Comparison of ENCODE assay signal across 9 cellular contexts in the genomic region with DNA sequence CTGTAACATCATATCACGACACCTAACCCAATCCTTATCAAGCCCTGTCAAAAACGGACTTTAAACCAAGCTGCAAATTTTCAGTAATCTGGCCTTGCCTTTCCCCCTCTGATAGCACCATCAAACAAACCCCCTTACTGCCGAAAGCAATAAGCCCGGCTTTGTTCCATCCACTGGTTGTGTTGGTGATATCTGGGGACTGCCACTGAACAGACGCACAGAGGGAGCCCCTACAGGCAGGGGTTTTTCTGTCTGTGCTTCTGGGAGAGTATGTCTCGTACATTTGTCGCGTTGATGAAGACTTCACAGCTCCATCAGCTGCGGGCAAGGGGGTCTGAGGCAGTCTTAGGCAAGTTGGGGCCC. TPM values are rescaled to one million over a fixed set of nuclear protein-coding genes. Genes with fewer than 3 reads are reported as not detected.
DNase-seq lines count a peak whose midpoint lies in the region; ATAC-seq and TF ChIP-seq lines count a peak whose summit lies in the region.
"Had no signal": no experiment of that assay in that cellular context is flagged by ENCODE, and none has a peak within 500 bp of the region (broad histone marks: within the 10 kb centered on the region; RNA-seq: fewer than 3 reads in every experiment).

No MANE protein-coding gene starts in this region.

- H3K4me3 ChIP-seq in PC-9 (peak overlapping the region; percentile 85), esophagus (ENCODE audit: low read depth in 1 of 2, low read length in 2 of 2) (peak overlapping the region; percentile 63)

- peaks cover 38% of the 10 kb centered on the region for H3K4me1 Mint-ChIP-seq in activated CD8-positive, alpha-beta memory T cell treated with anti-CD3 and anti-CD28 coated beads, Interleukin-2, amount 10 ng/mL, durations not matched to agents 7 days and 5 days
- H3K4me1 Mint-ChIP-seq in progenitor cell of endocrine pancreas (ENCODE audit: low read depth), result peaks cover 12% of the 10 kb centered on the region

- H2AFZ ChIP-seq in PC-9, result no peak overlapping the region

- H3K4me1 ChIP-seq in PC-9 (replicated peaks; ENCODE audit: insufficient read depth) (peaks cover 81% of the 10 kb centered on the region), esophagus (ENCODE audit: control insufficient read depth in 2 of 2, insufficient read depth in 2 of 2, low read length in 1 of 2) (peaks cover 6 to 24% of the 10 kb centered on the region in 2 donors)

- no peaks in the 10 kb centered on the region for H3K9me2 ChIP-seq in PC-9 (ENCODE audit: insufficient read depth)

- WGBS in esophagus, 2 donors, result 26 to 34% methylated on average over 9 of the region's 9 CpGs

- H3K9me3 Mint-ChIP-seq in activated CD8-positive, alpha-beta memory T cell treated with anti-CD3 and anti-CD28 coated beads, Interleukin-2, amount 10 ng/mL, durations not matched to agents 7 days and 5 days (ENCODE audit: low read depth), result no peaks in the 10 kb centered on the region
- H3K9me3 Mint-ChIP-seq in progenitor cell of endocrine pancreas (ENCODE audit: low read depth), result no peaks in the 10 kb centered on the region
- H3K9me3 Mint-ChIP-seq: activated naive CD4-positive, alpha-beta T cell treated with anti-CD3 and anti-CD28 coated beads, Interleukin-2, amount 50 U/mL, for 72 hours had no signal

- CTCF ChIA-PET in activated CD8-positive, alpha-beta memory T cell treated with anti-CD3 and anti-CD28 coated beads, Interleukin-2, amount 10 ng/mL, durations not matched to agents 7 days and 5 days (lab: Charles Lee), result interaction anchor here (0.8 to 4.7 kb wide), 8 partner anchors 8 to 165 kb away, joined by 3 to 28 read pairs (median 4); no protein-coding TSS in a partner anchor
- CTCF ChIA-PET in PC-9 (lab: Charles Lee), result interaction anchor here (0.6 to 1.4 kb wide), 4 partner anchors 11 to 35 kb away, joined by 3 to 4 read pairs (median 4); no protein-coding TSS in a partner anchor

- intact Hi-C loops in PC-9 (cut with micrococcal nuclease; ENCODE audit: unreplicated experiment), result no loop called here

- H3K4me2 ChIP-seq in PC-9, result peak overlapping the region; percentile 88

- H3K27me3 ChIP-seq in PC-9 (ENCODE audit: insufficient read depth, low read depth), result no peaks in the 10 kb centered on the region
- H3K27me3 ChIP-seq in esophagus (ENCODE audit: control insufficient read depth in 1 of 2, insufficient read depth in 2 of 2, low read length in 2 of 2), result no peaks in the 10 kb centered on the region

- H3K79me2 ChIP-seq in PC-9 (ENCODE audit: low read depth), result peaks cover 50% of the 10 kb centered on the region

- H3K27me3 Mint-ChIP-seq in activated CD8-positive, alpha-beta memory T cell treated with anti-CD3 and anti-CD28 coated beads, Interleukin-2, amount 10 ng/mL, durations not matched to agents 7 days and 5 days, result peaks cover 32% of the 10 kb centered on the region
- H3K27me3 Mint-ChIP-seq in progenitor cell of endocrine pancreas, result peaks cover 81% of the 10 kb centered on the region

- TF ChIP-seq CTCF in PC-9 (conservative IDR thresholded peaks at IDR 0.05) (no peak), progenitor cell of endocrine pancreas (IDR thresholded peaks at IDR 0.05; ENCODE audit: unreplicated experiment) (no peak)

- peak; percentile 49 for DNase-seq in activated CD8-positive, alpha-beta memory T cell treated with anti-CD3 and anti-CD28 coated beads, Interleukin-2, amount 10 ng/mL, durations not matched to agents 7 days and 5 days
- no peak for DNase-seq in activated CD8-positive, alpha-beta memory T cell treated with anti-CD3 and anti-CD28 coated beads, Interleukin-2, amount 50 U/mL, for 48 hours
- DNase-seq in PC-9 (peak in 1 of 2 experiments; percentile 33), progenitor cell of endocrine pancreas (ENCODE audit: low spot score, unreplicated experiment) (no peak), mesenteric fat pad (ENCODE audit: low spot score) (no peak)
- no peak for DNase-seq in effector CD8-positive, alpha-beta T cell (lab: John Stamatoyannopoulos, UW)

- H3K36me3 Mint-ChIP-seq in activated CD8-positive, alpha-beta memory T cell treated with anti-CD3 and anti-CD28 coated beads, Interleukin-2, amount 10 ng/mL, durations not matched to agents 7 days and 5 days, result peaks cover 7% of the 10 kb centered on the region
- no peaks in the 10 kb centered on the region for H3K36me3 Mint-ChIP-seq in progenitor cell of endocrine pancreas (ENCODE audit: insufficient read depth)
- H3K36me3 Mint-ChIP-seq: activated naive CD4-positive, alpha-beta T cell treated with anti-CD3 and anti-CD28 coated beads, Interleukin-2, amount 50 U/mL, for 72 hours had no signal

- peak overlapping the region; percentile 71 for H3K4me3 Mint-ChIP-seq in activated CD8-positive, alpha-beta memory T cell treated with anti-CD3 and anti-CD28 coated beads, Interleukin-2, amount 10 ng/mL, durations not matched to agents 7 days and 5 days
- peak overlapping the region; percentile 76 for H3K4me3 Mint-ChIP-seq in progenitor cell of endocrine pancreas (ENCODE audit: low read depth)

- H3K27ac ChIP-seq in PC-9, result peak overlapping the region; percentile 97
- H3K27ac ChIP-seq in esophagus (ENCODE audit: low read depth in 2 of 2, low read length in 1 of 2), result peak overlapping the region; percentile 17 to 23

- peak; percentile 21 for ATAC-seq in activated CD8-positive, alpha-beta memory T cell treated with anti-CD3 and anti-CD28 coated beads, Interleukin-2, amount 10 ng/mL, durations not matched to agents 7 days and 5 days
- no peak for ATAC-seq in GM18858 (IDR thresholded peaks at IDR 0.05; ENCODE audit: unreplicated experiment)

- H3K9me3 ChIP-seq in PC-9 (ENCODE audit: insufficient read depth, low read depth) (no peaks in the 10 kb centered on the region), esophagus (ENCODE audit: control insufficient read depth in 2 of 2, insufficient read depth in 1 of 2, low read depth in 1 of 2, low read length in 1 of 2) (no peaks in the 10 kb centered on the region)

- peak overlapping the region; percentile 57 for H3K27ac Mint-ChIP-seq in activated CD8-positive, alpha-beta memory T cell treated with anti-CD3 and anti-CD28 coated beads, Interleukin-2, amount 10 ng/mL, durations not matched to agents 7 days and 5 days
- H3K27ac Mint-ChIP-seq in progenitor cell of endocrine pancreas, result no peak overlapping the region
- H3K27ac Mint-ChIP-seq: activated naive CD4-positive, alpha-beta T cell treated with anti-CD3 and anti-CD28 coated beads, Interleukin-2, amount 50 U/mL, for 72 hours had no signal

- no peaks in the 10 kb centered on the region for H4K20me1 ChIP-seq in PC-9 (ENCODE audit: insufficient read depth)

- H3K36me3 ChIP-seq in PC-9 (ENCODE audit: low read depth) (peaks cover 35% of the 10 kb centered on the region), esophagus (ENCODE audit: control insufficient read depth in 2 of 2, insufficient read depth in 2 of 2, low read length in 1 of 2) (peaks cover 0 to 13% of the 10 kb centered on the region in 2 donors)

- peaks cover 68% of the 10 kb centered on the region for H3F3A ChIP-seq in PC-9 (ENCODE audit: insufficient read depth, low read depth)

- POLR2A ChIA-PET in PC-9 (lab: Charles Lee; ENCODE audit: unreplicated experiment), result interaction anchor here (0.7 kb wide), 1 partner anchor 21 kb away, joined by 9 read pairs; no protein-coding TSS in a partner anchor

- BruUV-seq in PC-9 (replicated peaks; lab: Mats Ljungman, UMichigan), result TSS peak; percentile 54

RNA-seq across cellular contexts. Expression of a gene that starts 0.6 kb away (rescaled TPM):
- 1 to 10 TPM; 2.2 to 4.8 TPM for total RNA-seq in activated CD8-positive, alpha-beta memory T cell treated with anti-CD3 and anti-CD28 coated beads, Interleukin-2, amount 10 ng/mL, durations not matched to agents 7 days and 5 days
- 90.3 and 94.9 TPM in 2 replicates for total RNA-seq in PC-9 (2021)
- 10 to 100 TPM in 1 of 2 donors, 1 to 10 TPM in 1; 7.0 to 13.7 TPM for polyA plus RNA-seq in esophagus
- 0.38 and 0.93 TPM in 2 replicates for total RNA-seq in progenitor cell of endocrine pancreas
- 64.7 TPM for total RNA-seq in mesenteric fat pad

RNA-seq across cellular contexts. Expression of a gene that starts 36.0 kb away (rescaled TPM):
- 10 to 100 TPM; 30.8 to 49.2 TPM for total RNA-seq in activated CD8-positive, alpha-beta memory T cell treated with anti-CD3 and anti-CD28 coated beads, Interleukin-2, amount 10 ng/mL, durations not matched to agents 7 days and 5 days
- total RNA-seq in PC-9 (2021), result 125 and 147 TPM in 2 replicates
- 10 to 100 TPM; 16.1 to 25.3 TPM for polyA plus RNA-seq in esophagus
- total RNA-seq in progenitor cell of endocrine pancreas, result 20.8 and 24.5 TPM in 2 replicates
- 24.2 TPM for total RNA-seq in mesenteric fat pad

Comparison
In these comparisons a context has a peak if more than half of its experiments do, and no peak if none do; other contexts are left out.
1. RNA of a gene that starts 0.6 kb away (total RNA-seq): 90.3 to 94.9 TPM in PC-9 and 64.7 TPM in mesenteric fat pad (single experiment); 2.2 to 4.8 TPM in activated CD8-positive, alpha-beta memory T cell treated with anti-CD3 and anti-CD28 coated beads, Interleukin-2, amount 10 ng/mL, durations not matched to agents 7 days and 5 days and 0.38 to 0.93 TPM in progenitor cell of endocrine pancreas; every median in the first group is over 10 times any median in the second.